In the genomic region with DNA sequence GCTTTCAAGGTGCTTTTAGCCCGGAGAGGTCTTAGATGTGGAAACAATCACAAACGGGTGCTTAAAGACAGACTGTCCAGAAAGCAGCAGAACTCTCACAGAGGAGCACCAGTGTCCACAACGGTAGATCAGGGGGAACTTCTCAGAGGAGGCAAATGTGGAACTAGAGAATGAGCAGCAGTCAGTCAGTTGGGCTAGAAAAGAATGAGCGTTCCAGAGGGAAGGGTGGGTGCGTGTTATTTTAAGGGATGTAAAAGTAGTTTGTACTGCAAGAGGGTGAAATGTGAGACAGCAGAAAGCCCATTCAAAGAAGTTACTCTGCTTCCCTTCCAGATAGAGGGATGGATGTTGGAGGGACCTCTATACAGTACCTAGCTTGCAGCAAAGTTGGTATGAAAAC, we compare ENCODE assay signal across 13 cellular contexts. TPM values are rescaled to one million over a fixed set of nuclear protein-coding genes. Genes with fewer than 3 reads are reported as not detected.
DNase-seq lines count a peak whose midpoint lies in the region; ATAC-seq and TF ChIP-seq lines count a peak whose summit lies in the region.
"Had no signal": no experiment of that assay in that cellular context is flagged by ENCODE, and none has a peak within 500 bp of the region (broad histone marks: within the 10 kb centered on the region; RNA-seq: fewer than 3 reads in every experiment).

No MANE protein-coding gene starts in this region.

- no peak for ATAC-seq in GM21528 (IDR thresholded peaks at IDR 0.05; ENCODE audit: low FRiP score, unreplicated experiment)
- ATAC-seq in mucosa of descending colon, result no peak

- no peak overlapping the region for H3K4me3 ChIP-seq in Loucy (ENCODE audit: low read length, poor library complexity, severe bottlenecking)
- H3K4me3 ChIP-seq in mucosa of descending colon, result no peak overlapping the region
- H3K4me3 ChIP-seq in GM23248, result no peak overlapping the region
- H3K4me3 ChIP-seq: right atrium auricular region had no signal

- H3K4me1 ChIP-seq in Loucy (ENCODE audit: insufficient read depth, low read length, poor library complexity, severe bottlenecking), result no peaks in the 10 kb centered on the region
- H3K4me1 ChIP-seq in mucosa of descending colon (ENCODE audit: low read depth), result no peaks in the 10 kb centered on the region
- peaks cover 64% of the 10 kb centered on the region for H3K4me1 ChIP-seq in GM23248 (ENCODE audit: insufficient read depth)

- H3K4me2 ChIP-seq in Loucy (ENCODE audit: low read depth, low read length, poor library complexity, severe bottlenecking), result no peak overlapping the region
- no peak overlapping the region for H3K4me2 ChIP-seq in GM23248 (ENCODE audit: unreplicated experiment)

- H3K9me3 ChIP-seq in Loucy (ENCODE audit: insufficient read depth, low read depth, low read length) (no peaks in the 10 kb centered on the region), mucosa of descending colon (no peaks in the 10 kb centered on the region), GM23248 (ENCODE audit: low read depth) (no peaks in the 10 kb centered on the region)
- H3K9me3 ChIP-seq: right atrium auricular region had no signal

- H3K4me3 Mint-ChIP-seq in nephron progenitor cell, result no peak overlapping the region
- H3K4me3 Mint-ChIP-seq: nephron had no signal

- H3K36me3 Mint-ChIP-seq in nephron progenitor cell (ENCODE audit: low read depth), result no peaks in the 10 kb centered on the region

- no peaks in the 10 kb centered on the region for H3K79me2 ChIP-seq in Loucy (ENCODE audit: insufficient read depth, low read length)
- H3K79me2 ChIP-seq in GM23248 (ENCODE audit: insufficient read depth), result no peaks in the 10 kb centered on the region

- DNase-seq in DMS 273 (lab: John Stamatoyannopoulos, UW; ENCODE audit: unreplicated experiment) (peak; percentile 31), dermis blood vessel endothelial cell (peak; percentile 33), nephron progenitor cell (no peak), mucosa of descending colon (no peak), GM23248 (no peak)
- DNase-seq in stimulated activated CD4-positive, alpha-beta T cell treated with anti-CD3 and anti-CD28 coated beads, Interleukin-1b, Interleukin-23, amount 100 ng/mL, for 48 hours, result no peak
- DNase-seq: anterior cingulate cortex; SIG-M5; stimulated activated CD4-positive, alpha-beta T cell treated with anti-CD3 and anti-CD28 coated beads, Interleukin-4, amount 100 ng/mL, for 4 hours had no signal

- H3F3A ChIP-seq in Loucy (ENCODE audit: low read depth) (no peaks in the 10 kb centered on the region), GM23248 (ENCODE audit: insufficient read depth) (peaks cover 29% of the 10 kb centered on the region)

- 69 to 78% methylated on average over 5 of the region's 5 CpGs for WGBS in GM23248 (ENCODE audit: low coverage in 1 of 2, low lambda C conversion rate in 2 of 2, missing lambda C conversion rate in 2 of 2), 2 experiments

- H2AFZ ChIP-seq in Loucy (ENCODE audit: low read length) (peak overlapping the region; percentile 9; the same call in 1 of the 2 replicates), GM23248 (no peak overlapping the region; the same call in 1 of the 2 replicates)

- H3K27me3 Mint-ChIP-seq in nephron progenitor cell (ENCODE audit: low read depth, poor library complexity), result no peaks in the 10 kb centered on the region

- no peak overlapping the region for H3K9ac ChIP-seq in Loucy (ENCODE audit: low read depth, low read length, poor library complexity, severe bottlenecking)
- no peak overlapping the region for H3K9ac ChIP-seq in GM23248

- peaks cover 35% of the 10 kb centered on the region for H3K4me1 Mint-ChIP-seq in nephron progenitor cell

- H3K36me3 ChIP-seq in Loucy (ENCODE audit: insufficient read depth, low read length), result no peaks in the 10 kb centered on the region
- no peaks in the 10 kb centered on the region for H3K36me3 ChIP-seq in mucosa of descending colon (ENCODE audit: low read depth)
- no peaks in the 10 kb centered on the region for H3K36me3 ChIP-seq in GM23248 (ENCODE audit: low read depth)
- H3K36me3 ChIP-seq: right atrium auricular region had no signal

- TF ChIP-seq CTCF in Loucy (conservative IDR thresholded peaks at IDR 0.05; ENCODE audit: low read length), result no peak
- no peak for TF ChIP-seq CTCF in nephron progenitor cell (IDR thresholded peaks at IDR 0.05)
- TF ChIP-seq CTCF in mucosa of descending colon (IDR thresholded peaks at IDR 0.05), result no peak

- intact Hi-C loops in mucosa of descending colon (cut with DNase I, micrococcal nuclease), result loop anchor here (10.0 kb wide), 2 partner anchors 97 to 297 kb away; no protein-coding TSS in a partner anchor

- peak overlapping the region; percentile 2 for H3K27ac Mint-ChIP-seq in nephron progenitor cell

- H3K9me2 ChIP-seq in Loucy (replicated peaks; ENCODE audit: low read depth, low read length) (no peaks in the 10 kb centered on the region), GM23248 (ENCODE audit: insufficient read depth) (no peaks in the 10 kb centered on the region)

- no peaks in the 10 kb centered on the region for H3K9me3 Mint-ChIP-seq in nephron progenitor cell
- H3K9me3 Mint-ChIP-seq: nephron had no signal

- H3K27me3 ChIP-seq in Loucy (ENCODE audit: insufficient read depth, low read length, poor library complexity, severe bottlenecking) (no peaks in the 10 kb centered on the region), GM23248 (replicated peaks; ENCODE audit: insufficient read depth) (no peaks in the 10 kb centered on the region)
- H3K27me3 ChIP-seq: right atrium auricular region had no signal

- H3K27ac ChIP-seq in GM23248, result no peak overlapping the region

- in situ Hi-C loops in GM23248 (cut with MboI), result no loop called here

- no peaks in the 10 kb centered on the region for H4K20me1 ChIP-seq in Loucy (ENCODE audit: insufficient read depth, low read length, poor library complexity, severe bottlenecking)
- H4K20me1 ChIP-seq in GM23248 (ENCODE audit: insufficient read depth), result no peaks in the 10 kb centered on the region

RNA-seq across cellular contexts. Expression of gene RGS5, which starts 30.9 kb away (rescaled TPM):
- total RNA-seq in dermis blood vessel endothelial cell, result 1.6 and 5.3 TPM in 2 replicates
- 100 to 1,000 TPM in 1 of 3 donors, 10 to 100 TPM in 2; 22.0 to 156 (median 23.4) TPM for total RNA-seq in mucosa of descending colon
- 2.7 and 6.8 TPM in 2 replicates for total RNA-seq in GM23248 (2014; rRNA removed; shearing (Covaris generic))
- 0.89 and 1.7 TPM in 2 replicates for polyA plus RNA-seq in GM23248 (2016; fragmentation: Nextera tagmentation; extraction: Ambion mirVana)

Comparison
In these comparisons a context has a peak if more than half of its experiments do, and no peak if none do; other contexts are left out.
1. DNase-seq: peak in DMS 273 (single experiment) and dermis blood vessel endothelial cell (single experiment); none in nephron progenitor cell (single experiment), stimulated activated CD4-positive, alpha-beta T cell treated with anti-CD3 and anti-CD28 coated beads, Interleukin-1b, Interleukin-23, amount 100 ng/mL, for 48 hours (single experiment), mucosa of descending colon (0 of 3) and GM23248 (single experiment).